1 cellular context compared by ENCODE assay signal in genomic region chr1:246748867-246749266, GRCh38.
TF ChIP-seq lines count a peak whose summit lies in the region.

No MANE protein-coding gene starts in this region.

TF ChIP-seq in K562, 482 proteins besides CTCF, POLR2A, EP300 and RAD21 (continued from another document and continues in another):
- TF ChIP-seq ZMIZ1 (IDR thresholded peaks at IDR 0.05; ENCODE audit: low read depth in 2 of 2, low read length in 2 of 2) (no peak), SIN3A (IDR thresholded peaks at IDR 0.05; ENCODE audit: borderline replicate concordance in 2 of 2, control insufficient read depth in 1 of 2, low read depth in 2 of 2, low read length in 2 of 2) (no peak), HDAC3 (IDR thresholded peaks at IDR 0.05; ENCODE audit: borderline replicate concordance, partially characterized antibody) (no peak), ETV6 (IDR thresholded peaks at IDR 0.05; ENCODE audit: borderline replicate concordance in 1 of 2, low read depth in 2 of 2, low read length in 1 of 2) (no peak), ETV6 (CRISPR knock-in tag; IDR thresholded peaks at IDR 0.05; ENCODE audit: borderline replicate concordance) (no peak), ZNF232 (CRISPR knock-in tag; IDR thresholded peaks at IDR 0.05) (no peak), PHF21A (IDR thresholded peaks at IDR 0.05; ENCODE audit: borderline replicate concordance, low read depth) (no peak), IRF2 (CRISPR knock-in tag; IDR thresholded peaks at IDR 0.05) (no peak), USF1 (CRISPR knock-in tag; IDR thresholded peaks at IDR 0.05) (no peak), CREBBP (IDR thresholded peaks at IDR 0.05; ENCODE audit: low read depth, low read length) (no peak), SMAD3 (CRISPR knock-in tag; conservative IDR thresholded peaks at IDR 0.05) (no peak), E2F6 (IDR thresholded peaks at IDR 0.05; ENCODE audit: borderline replicate concordance in 1 of 2, extremely low read depth in 1 of 2, insufficient read depth in 1 of 2, insufficient read length in 1 of 2, low read depth in 1 of 2, low read length in 1 of 2, poor library complexity in 1 of 2, severe bottlenecking in 1 of 2) (peak in 1 of 2 experiments; percentile 67), KAT8 (IDR thresholded peaks at IDR 0.05; ENCODE audit: low read depth) (no peak), NKRF (IDR thresholded peaks at IDR 0.05; ENCODE audit: borderline replicate concordance) (no peak), EP400 (IDR thresholded peaks at IDR 0.05) (peak; percentile 25; the same call in 1 of the 2 replicates), ARNT (IDR thresholded peaks at IDR 0.05) (no peak), THAP7 (CRISPR knock-in tag; IDR thresholded peaks at IDR 0.05) (no peak), ILK (tag; IDR thresholded peaks at IDR 0.05; ENCODE audit: borderline replicate concordance, low read depth) (no peak), RNF2 (IDR thresholded peaks at IDR 0.05) (no peak), COPS2 (conservative IDR thresholded peaks at IDR 0.05) (no peak), TSC22D4 (tag; IDR thresholded peaks at IDR 0.05) (no peak), PHTF2 (CRISPR knock-in tag; IDR thresholded peaks at IDR 0.05) (no peak), SAP30 (IDR thresholded peaks at IDR 0.05; ENCODE audit: borderline replicate concordance, insufficient read depth, low read depth, low read length, poor library complexity, severe bottlenecking) (no peak)
- TF ChIP-seq, protein P1, sequence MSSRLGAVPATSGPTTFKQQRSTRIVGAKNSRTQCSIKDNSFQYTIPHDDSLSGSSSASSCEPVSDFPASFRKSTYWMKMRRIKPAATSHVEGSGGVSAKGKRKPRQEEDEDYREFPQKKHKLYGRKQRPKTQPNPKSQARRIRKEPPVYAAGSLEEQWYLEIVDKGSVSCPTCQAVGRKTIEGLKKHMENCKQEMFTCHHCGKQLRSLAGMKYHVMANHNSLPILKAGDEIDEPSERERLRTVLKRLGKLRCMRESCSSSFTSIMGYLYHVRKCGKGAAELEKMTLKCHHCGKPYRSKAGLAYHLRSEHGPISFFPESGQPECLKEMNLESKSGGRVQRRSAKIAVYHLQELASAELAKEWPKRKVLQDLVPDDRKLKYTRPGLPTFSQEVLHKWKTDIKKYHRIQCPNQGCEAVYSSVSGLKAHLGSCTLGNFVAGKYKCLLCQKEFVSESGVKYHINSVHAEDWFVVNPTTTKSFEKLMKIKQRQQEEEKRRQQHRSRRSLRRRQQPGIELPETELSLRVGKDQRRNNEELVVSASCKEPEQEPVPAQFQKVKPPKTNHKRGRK (tag; IDR thresholded peaks at IDR 0.05) = no peak
- TF ChIP-seq, protein P2, sequence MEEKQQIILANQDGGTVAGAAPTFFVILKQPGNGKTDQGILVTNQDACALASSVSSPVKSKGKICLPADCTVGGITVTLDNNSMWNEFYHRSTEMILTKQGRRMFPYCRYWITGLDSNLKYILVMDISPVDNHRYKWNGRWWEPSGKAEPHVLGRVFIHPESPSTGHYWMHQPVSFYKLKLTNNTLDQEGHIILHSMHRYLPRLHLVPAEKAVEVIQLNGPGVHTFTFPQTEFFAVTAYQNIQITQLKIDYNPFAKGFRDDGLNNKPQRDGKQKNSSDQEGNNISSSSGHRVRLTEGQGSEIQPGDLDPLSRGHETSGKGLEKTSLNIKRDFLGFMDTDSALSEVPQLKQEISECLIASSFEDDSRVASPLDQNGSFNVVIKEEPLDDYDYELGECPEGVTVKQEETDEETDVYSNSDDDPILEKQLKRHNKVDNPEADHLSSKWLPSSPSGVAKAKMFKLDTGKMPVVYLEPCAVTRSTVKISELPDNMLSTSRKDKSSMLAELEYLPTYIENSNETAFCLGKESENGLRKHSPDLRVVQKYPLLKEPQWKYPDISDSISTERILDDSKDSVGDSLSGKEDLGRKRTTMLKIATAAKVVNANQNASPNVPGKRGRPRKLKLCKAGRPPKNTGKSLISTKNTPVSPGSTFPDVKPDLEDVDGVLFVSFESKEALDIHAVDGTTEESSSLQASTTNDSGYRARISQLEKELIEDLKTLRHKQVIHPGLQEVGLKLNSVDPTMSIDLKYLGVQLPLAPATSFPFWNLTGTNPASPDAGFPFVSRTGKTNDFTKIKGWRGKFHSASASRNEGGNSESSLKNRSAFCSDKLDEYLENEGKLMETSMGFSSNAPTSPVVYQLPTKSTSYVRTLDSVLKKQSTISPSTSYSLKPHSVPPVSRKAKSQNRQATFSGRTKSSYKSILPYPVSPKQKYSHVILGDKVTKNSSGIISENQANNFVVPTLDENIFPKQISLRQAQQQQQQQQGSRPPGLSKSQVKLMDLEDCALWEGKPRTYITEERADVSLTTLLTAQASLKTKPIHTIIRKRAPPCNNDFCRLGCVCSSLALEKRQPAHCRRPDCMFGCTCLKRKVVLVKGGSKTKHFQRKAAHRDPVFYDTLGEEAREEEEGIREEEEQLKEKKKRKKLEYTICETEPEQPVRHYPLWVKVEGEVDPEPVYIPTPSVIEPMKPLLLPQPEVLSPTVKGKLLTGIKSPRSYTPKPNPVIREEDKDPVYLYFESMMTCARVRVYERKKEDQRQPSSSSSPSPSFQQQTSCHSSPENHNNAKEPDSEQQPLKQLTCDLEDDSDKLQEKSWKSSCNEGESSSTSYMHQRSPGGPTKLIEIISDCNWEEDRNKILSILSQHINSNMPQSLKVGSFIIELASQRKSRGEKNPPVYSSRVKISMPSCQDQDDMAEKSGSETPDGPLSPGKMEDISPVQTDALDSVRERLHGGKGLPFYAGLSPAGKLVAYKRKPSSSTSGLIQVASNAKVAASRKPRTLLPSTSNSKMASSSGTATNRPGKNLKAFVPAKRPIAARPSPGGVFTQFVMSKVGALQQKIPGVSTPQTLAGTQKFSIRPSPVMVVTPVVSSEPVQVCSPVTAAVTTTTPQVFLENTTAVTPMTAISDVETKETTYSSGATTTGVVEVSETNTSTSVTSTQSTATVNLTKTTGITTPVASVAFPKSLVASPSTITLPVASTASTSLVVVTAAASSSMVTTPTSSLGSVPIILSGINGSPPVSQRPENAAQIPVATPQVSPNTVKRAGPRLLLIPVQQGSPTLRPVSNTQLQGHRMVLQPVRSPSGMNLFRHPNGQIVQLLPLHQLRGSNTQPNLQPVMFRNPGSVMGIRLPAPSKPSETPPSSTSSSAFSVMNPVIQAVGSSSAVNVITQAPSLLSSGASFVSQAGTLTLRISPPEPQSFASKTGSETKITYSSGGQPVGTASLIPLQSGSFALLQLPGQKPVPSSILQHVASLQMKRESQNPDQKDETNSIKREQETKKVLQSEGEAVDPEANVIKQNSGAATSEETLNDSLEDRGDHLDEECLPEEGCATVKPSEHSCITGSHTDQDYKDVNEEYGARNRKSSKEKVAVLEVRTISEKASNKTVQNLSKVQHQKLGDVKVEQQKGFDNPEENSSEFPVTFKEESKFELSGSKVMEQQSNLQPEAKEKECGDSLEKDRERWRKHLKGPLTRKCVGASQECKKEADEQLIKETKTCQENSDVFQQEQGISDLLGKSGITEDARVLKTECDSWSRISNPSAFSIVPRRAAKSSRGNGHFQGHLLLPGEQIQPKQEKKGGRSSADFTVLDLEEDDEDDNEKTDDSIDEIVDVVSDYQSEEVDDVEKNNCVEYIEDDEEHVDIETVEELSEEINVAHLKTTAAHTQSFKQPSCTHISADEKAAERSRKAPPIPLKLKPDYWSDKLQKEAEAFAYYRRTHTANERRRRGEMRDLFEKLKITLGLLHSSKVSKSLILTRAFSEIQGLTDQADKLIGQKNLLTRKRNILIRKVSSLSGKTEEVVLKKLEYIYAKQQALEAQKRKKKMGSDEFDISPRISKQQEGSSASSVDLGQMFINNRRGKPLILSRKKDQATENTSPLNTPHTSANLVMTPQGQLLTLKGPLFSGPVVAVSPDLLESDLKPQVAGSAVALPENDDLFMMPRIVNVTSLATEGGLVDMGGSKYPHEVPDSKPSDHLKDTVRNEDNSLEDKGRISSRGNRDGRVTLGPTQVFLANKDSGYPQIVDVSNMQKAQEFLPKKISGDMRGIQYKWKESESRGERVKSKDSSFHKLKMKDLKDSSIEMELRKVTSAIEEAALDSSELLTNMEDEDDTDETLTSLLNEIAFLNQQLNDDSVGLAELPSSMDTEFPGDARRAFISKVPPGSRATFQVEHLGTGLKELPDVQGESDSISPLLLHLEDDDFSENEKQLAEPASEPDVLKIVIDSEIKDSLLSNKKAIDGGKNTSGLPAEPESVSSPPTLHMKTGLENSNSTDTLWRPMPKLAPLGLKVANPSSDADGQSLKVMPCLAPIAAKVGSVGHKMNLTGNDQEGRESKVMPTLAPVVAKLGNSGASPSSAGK (IDR thresholded peaks at IDR 0.05) = peak; percentile 85
- TF ChIP-seq, protein P3, sequence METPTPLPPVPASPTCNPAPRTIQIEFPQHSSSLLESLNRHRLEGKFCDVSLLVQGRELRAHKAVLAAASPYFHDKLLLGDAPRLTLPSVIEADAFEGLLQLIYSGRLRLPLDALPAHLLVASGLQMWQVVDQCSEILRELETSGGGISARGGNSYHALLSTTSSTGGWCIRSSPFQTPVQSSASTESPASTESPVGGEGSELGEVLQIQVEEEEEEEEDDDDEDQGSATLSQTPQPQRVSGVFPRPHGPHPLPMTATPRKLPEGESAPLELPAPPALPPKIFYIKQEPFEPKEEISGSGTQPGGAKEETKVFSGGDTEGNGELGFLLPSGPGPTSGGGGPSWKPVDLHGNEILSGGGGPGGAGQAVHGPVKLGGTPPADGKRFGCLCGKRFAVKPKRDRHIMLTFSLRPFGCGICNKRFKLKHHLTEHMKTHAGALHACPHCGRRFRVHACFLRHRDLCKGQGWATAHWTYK (CRISPR knock-in tag; IDR thresholded peaks at IDR 0.05) = no peak
- TF ChIP-seq, protein P4, sequence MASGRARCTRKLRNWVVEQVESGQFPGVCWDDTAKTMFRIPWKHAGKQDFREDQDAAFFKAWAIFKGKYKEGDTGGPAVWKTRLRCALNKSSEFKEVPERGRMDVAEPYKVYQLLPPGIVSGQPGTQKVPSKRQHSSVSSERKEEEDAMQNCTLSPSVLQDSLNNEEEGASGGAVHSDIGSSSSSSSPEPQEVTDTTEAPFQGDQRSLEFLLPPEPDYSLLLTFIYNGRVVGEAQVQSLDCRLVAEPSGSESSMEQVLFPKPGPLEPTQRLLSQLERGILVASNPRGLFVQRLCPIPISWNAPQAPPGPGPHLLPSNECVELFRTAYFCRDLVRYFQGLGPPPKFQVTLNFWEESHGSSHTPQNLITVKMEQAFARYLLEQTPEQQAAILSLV (tag; IDR thresholded peaks at IDR 0.05) = no peak
